Comparison of ENCODE assay signal across 8 cellular contexts in genomic region chr2:190407246-190407661, GRCh38. TPM values are rescaled to one million over a fixed set of nuclear protein-coding genes. Genes with fewer than 3 reads are reported as not detected.
DNase-seq lines count a peak whose midpoint lies in the region; ATAC-seq and TF ChIP-seq lines count a peak whose summit lies in the region.

No MANE protein-coding gene starts in this region.

- no peak overlapping the region for H3K27ac Mint-ChIP-seq in CD4-positive, alpha-beta memory T cell
- H3K27ac Mint-ChIP-seq in activated T-helper 2 cell treated with anti-CD3 and anti-CD28 coated beads, Interferon-gamma antibody, Interleukin-2, Interleukin-4, amounts not matched to agents 10 μg/mL and 5 μg/mL and 100 μg/mL, durations not matched to agents 14 hours and 24 hours and 36 hours = peak overlapping the region; percentile 91

- POLR2A ChIA-PET in CD4-positive, alpha-beta memory T cell (lab: Charles Lee; ENCODE audit: partially characterized antibody) = interaction anchor here (0.7 to 3.2 kb wide), 27 partner anchors 10 to 1270 kb away, joined by 3 to 55 read pairs (median 4); partner anchors contain the start of genes GLS, HIBCH, NAB1 and NABP1

- H3K4me1 Mint-ChIP-seq in CD4-positive, alpha-beta memory T cell = peaks cover 25 to 37% (median 28%) of the 10 kb centered on the region in 4 donors
- H3K4me1 Mint-ChIP-seq in activated T-helper 2 cell treated with anti-CD3 and anti-CD28 coated beads, Interferon-gamma antibody, Interleukin-2, Interleukin-4, amounts not matched to agents 10 μg/mL and 5 μg/mL and 100 μg/mL, durations not matched to agents 14 hours and 24 hours and 36 hours (ENCODE audit: low read depth) = peaks cover 29% of the 10 kb centered on the region

- peaks cover 41% of the 10 kb centered on the region for H3K4me1 ChIP-seq in CD4-positive, alpha-beta memory T cell (ENCODE audit: insufficient read depth, low read length)
- H3K4me1 ChIP-seq in thoracic aorta (ENCODE audit: control insufficient read depth in 1 of 2, low read depth in 2 of 2) = peaks cover 0 to 16% of the 10 kb centered on the region in 2 donors

- H3K27ac ChIP-seq in CD4-positive, alpha-beta memory T cell (ENCODE audit: low read depth, low read length) = peak overlapping the region; percentile 96
- H3K27ac ChIP-seq in layer of hippocampus (ENCODE audit: low read depth, low read length) (peak overlapping the region; percentile 95), thoracic aorta (no peak overlapping the region)

- CTCF ChIA-PET in CD4-positive, alpha-beta memory T cell (lab: Charles Lee; ENCODE audit: partially characterized antibody) = interaction anchor here (0.5 to 1.9 kb wide), 7 partner anchors 11 to 273 kb away, joined by 3 to 6 read pairs (median 4); no protein-coding TSS in a partner anchor

- no peaks in the 10 kb centered on the region for H3K27me3 ChIP-seq in CD4-positive, alpha-beta memory T cell (ENCODE audit: insufficient read depth, low read length)
- H3K27me3 ChIP-seq in layer of hippocampus (ENCODE audit: control insufficient read depth, insufficient read depth, low read length) (no peaks in the 10 kb centered on the region), thoracic aorta (replicated peaks; ENCODE audit: insufficient read depth) (no peaks in the 10 kb centered on the region)

- peak overlapping the region in 4 of 8 donors; percentile 89 to 95 (median 91) for H3K4me3 Mint-ChIP-seq in CD4-positive, alpha-beta memory T cell
- H3K4me3 Mint-ChIP-seq in activated T-helper 2 cell treated with anti-CD3 and anti-CD28 coated beads, Interferon-gamma antibody, Interleukin-2, Interleukin-4, amounts not matched to agents 10 μg/mL and 5 μg/mL and 100 μg/mL, durations not matched to agents 14 hours and 24 hours and 36 hours (ENCODE audit: low read depth) = peak overlapping the region; percentile 79

- ATAC-seq in HG03159 (IDR thresholded peaks at IDR 0.05; ENCODE audit: unreplicated experiment) (peak; percentile 12), thoracic aorta (ENCODE audit: insufficient number of reproducible peaks, low FRiP score, low read depth) (no peak), GM19035 (IDR thresholded peaks at IDR 0.05; ENCODE audit: unreplicated experiment) (no peak), GM21529 (IDR thresholded peaks at IDR 0.05; ENCODE audit: unreplicated experiment) (no peak)

- peaks cover 0 to 2% (median 0%) of the 10 kb centered on the region in 8 donors for H3K9me3 Mint-ChIP-seq in CD4-positive, alpha-beta memory T cell
- H3K9me3 Mint-ChIP-seq in activated T-helper 2 cell treated with anti-CD3 and anti-CD28 coated beads, Interferon-gamma antibody, Interleukin-2, Interleukin-4, amounts not matched to agents 10 μg/mL and 5 μg/mL and 100 μg/mL, durations not matched to agents 14 hours and 24 hours and 36 hours = no peaks in the 10 kb centered on the region

- H3K4me3 ChIP-seq in CD4-positive, alpha-beta memory T cell (ENCODE audit: low read length in 2 of 2) = peak overlapping the region; percentile 43 to 77
- H3K4me3 ChIP-seq in thoracic aorta = peak overlapping the region; percentile 76

- DNase-seq in CD4-positive, alpha-beta memory T cell = peak in 3 of 5 donors; percentile 87 to 89 (median 89)
- peak; percentile 51 for DNase-seq in activated T-helper 2 cell treated with anti-CD3 and anti-CD28 coated beads, Interferon-gamma antibody, Interleukin-2, Interleukin-4, amounts not matched to agents 10 μg/mL and 5 μg/mL and 100 μg/mL, durations not matched to agents 14 hours and 24 hours and 36 hours (ENCODE audit: low spot score)
- DNase-seq in thoracic aorta (ENCODE audit: low spot score) (no peak), T1000 (lab: John Stamatoyannopoulos, UW) (no peak)

- TF ChIP-seq CTCF in thoracic aorta (IDR thresholded peaks at IDR 0.05) = no peak

- H3K9me3 ChIP-seq in CD4-positive, alpha-beta memory T cell (ENCODE audit: control insufficient read depth in 1 of 2, low read length in 2 of 2) = no peaks in the 10 kb centered on the region
- H3K9me3 ChIP-seq in thoracic aorta = no peaks in the 10 kb centered on the region

- H3K27me3 Mint-ChIP-seq in CD4-positive, alpha-beta memory T cell = no peaks in the 10 kb centered on the region
- H3K27me3 Mint-ChIP-seq in activated T-helper 2 cell treated with anti-CD3 and anti-CD28 coated beads, Interferon-gamma antibody, Interleukin-2, Interleukin-4, amounts not matched to agents 10 μg/mL and 5 μg/mL and 100 μg/mL, durations not matched to agents 14 hours and 24 hours and 36 hours (ENCODE audit: low read depth) = no peaks in the 10 kb centered on the region

- intact Hi-C loops in CD4-positive, alpha-beta memory T cell (cut with micrococcal nuclease) = loop anchor here (1.0 to 10.0 kb wide), 4 partner anchors 87 to 1270 kb away; partner anchors contain the start of genes NABP1 and STAT1
- intact Hi-C loops in activated T-helper 2 cell treated with anti-CD3 and anti-CD28 coated beads, Interferon-gamma antibody, Interleukin-2, Interleukin-4, amounts not matched to agents 10 μg/mL and 5 μg/mL and 100 μg/mL, durations not matched to agents 14 hours and 24 hours and 36 hours (cut with micrococcal nuclease) = loop anchor here (1.0 to 10.0 kb wide), 4 partner anchors 271 to 622 kb away; partner anchors contain the start of genes GLS, ORMDL1, PMS1 and STAT1

- no peaks in the 10 kb centered on the region for H3K36me3 ChIP-seq in CD4-positive, alpha-beta memory T cell (ENCODE audit: insufficient read depth, low read length)
- H3K36me3 ChIP-seq in thoracic aorta = no peaks in the 10 kb centered on the region

- peaks cover 0 to 10% of the 10 kb centered on the region in 2 donors for H3K36me3 Mint-ChIP-seq in CD4-positive, alpha-beta memory T cell
- no peaks in the 10 kb centered on the region for H3K36me3 Mint-ChIP-seq in activated T-helper 2 cell treated with anti-CD3 and anti-CD28 coated beads, Interferon-gamma antibody, Interleukin-2, Interleukin-4, amounts not matched to agents 10 μg/mL and 5 μg/mL and 100 μg/mL, durations not matched to agents 14 hours and 24 hours and 36 hours (ENCODE audit: low read depth)

RNA-seq across cellular contexts. Expression of gene MFSD6, which starts 0.9 kb away (rescaled TPM):
- total RNA-seq in CD4-positive, alpha-beta memory T cell = 10 to 100 TPM; 38.3 to 47.5 TPM
- 10 to 100 TPM in 1 of 2 donors, 1 to 10 TPM in 1; 7.7 to 29.1 TPM for polyA plus RNA-seq in CD4-positive, alpha-beta memory T cell
- total RNA-seq in activated T-helper 2 cell treated with anti-CD3 and anti-CD28 coated beads, Interferon-gamma antibody, Interleukin-2, Interleukin-4, amounts not matched to agents 10 μg/mL and 5 μg/mL and 100 μg/mL, durations not matched to agents 14 hours and 24 hours and 36 hours = 40.9 and 44.0 TPM in 2 replicates
- total RNA-seq in thoracic aorta = 10 to 100 TPM; 61.0 to 75.1 TPM

Comparison
In these comparisons a context has a peak if more than half of its experiments do, and no peak if none do; other contexts are left out.
1. DNase-seq: peak in CD4-positive, alpha-beta memory T cell (3 of 5) and activated T-helper 2 cell treated with anti-CD3 and anti-CD28 coated beads, Interferon-gamma antibody, Interleukin-2, Interleukin-4, amounts not matched to agents 10 μg/mL and 5 μg/mL and 100 μg/mL, durations not matched to agents 14 hours and 24 hours and 36 hours (single experiment); none in thoracic aorta (single experiment) and T1000 (single experiment).
2. H3K27ac ChIP-seq: peak in CD4-positive, alpha-beta memory T cell (single experiment) and layer of hippocampus (single experiment); none in thoracic aorta (0 of 2).